Comparison of ENCODE assay signal across 27 cellular contexts in the genomic region with DNA sequence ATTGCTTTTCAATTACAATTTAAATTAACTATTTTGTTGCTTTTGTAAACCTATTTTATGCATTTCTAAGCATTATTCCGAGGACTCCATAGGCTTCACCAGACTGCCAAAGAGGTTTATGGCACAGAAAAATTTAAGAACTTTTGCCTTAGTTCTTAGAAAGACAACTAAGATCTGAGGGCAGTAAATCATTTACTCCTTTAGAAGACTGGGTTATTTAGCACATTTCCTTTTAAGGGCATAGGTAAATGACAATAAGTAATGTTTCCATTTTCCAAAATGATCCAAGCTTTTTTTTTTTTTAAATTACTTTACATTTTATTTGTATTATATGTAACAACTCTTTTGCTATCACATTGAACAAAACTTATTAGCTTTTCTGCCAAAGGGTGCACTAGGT. TPM values are rescaled to one million over a fixed set of nuclear protein-coding genes. Genes with fewer than 3 reads are reported as not detected.
DNase-seq lines count a peak whose midpoint lies in the region; ATAC-seq, FAIRE-seq and TF ChIP-seq lines count a peak whose summit lies in the region.
"Had no signal": no experiment of that assay in that cellular context is flagged by ENCODE, and none has a peak within 500 bp of the region (broad histone marks: within the 10 kb centered on the region; RNA-seq: fewer than 3 reads in every experiment).

No MANE protein-coding gene starts in this region.

- intact Hi-C loops in left ventricle myocardium inferior (cut with micrococcal nuclease) (no loop called here), heart right ventricle (cut with DNase I) (no loop called here), prostate gland (cut with DNase I) (no loop called here), Caco-2 (cut with micrococcal nuclease; ENCODE audit: unreplicated experiment) (no loop called here)

- H3K4me1 Mint-ChIP-seq in Caco-2 (ENCODE audit: low read depth, unreplicated experiment), result no peaks in the 10 kb centered on the region

- DNase-seq in left ventricle myocardium inferior (no peak), heart right ventricle (no peak), keratinocyte (ENCODE audit: low read depth, low spot score) (no peak), prostate gland (ENCODE audit: low spot score) (no peak), Caco-2 (no peak)
- DNase-seq: CD8-positive, alpha-beta memory T cell; H7; NCI-H1092; NCI-H1436; NCI-H187; NCI-H2081 treated with DMSO at 0.1 percent for 48 hours; NCI-H2171; NCI-H226; NCI-H510A; NCI-H69; OCI-M1; Peyer's patch; SIG-M5; SK-N-SH; SW 1271 had no signal

- no peaks in the 10 kb centered on the region for H3K36me3 ChIP-seq in left ventricle myocardium inferior
- H3K36me3 ChIP-seq in heart right ventricle, result no peaks in the 10 kb centered on the region
- H3K36me3 ChIP-seq in keratinocyte (ENCODE audit: control insufficient read depth in 2 of 2, extremely low read depth in 1 of 2, insufficient read depth in 2 of 2, low read length in 2 of 2), result no peaks in the 10 kb centered on the region
- H3K36me3 ChIP-seq in prostate gland, result no peaks in the 10 kb centered on the region
- H3K36me3 ChIP-seq in Caco-2 (ENCODE audit: control insufficient read depth, insufficient read depth, low read length), result no peaks in the 10 kb centered on the region
- H3K36me3 ChIP-seq: Peyer's patch had no signal

- 94 to 100% methylated on average over 1 of the region's 1 CpG for WGBS in heart right ventricle, 2 donors
- 90% methylated on average over 1 of the region's 1 CpG for WGBS in prostate gland

- H3K4me1 ChIP-seq in left ventricle myocardium inferior (peaks cover 12% of the 10 kb centered on the region), heart right ventricle (peaks cover 0 to 29% (median 0%) of the 10 kb centered on the region in 9 donors), keratinocyte (ENCODE audit: control insufficient read depth, extremely low read depth, insufficient read depth, low read length) (peaks cover 25% of the 10 kb centered on the region), prostate gland (replicated peaks) (no peaks in the 10 kb centered on the region), Caco-2 (0 out of 2 replicates have a peak, but pooled peaks cover 6% of the 10 kb centered on the region)
- H3K4me1 ChIP-seq: Peyer's patch had no signal

- no peaks in the 10 kb centered on the region for H3K36me3 Mint-ChIP-seq in Caco-2 (ENCODE audit: insufficient read depth, unreplicated experiment)
- H3K36me3 Mint-ChIP-seq: CD8-positive, alpha-beta memory T cell had no signal

- H3K27me3 Mint-ChIP-seq in Caco-2 (ENCODE audit: insufficient read depth, unreplicated experiment), result peaks cover 3% of the 10 kb centered on the region
- H3K27me3 Mint-ChIP-seq: B cell had no signal

- H3K9ac ChIP-seq in keratinocyte (ENCODE audit: control insufficient read depth, extremely low read depth, insufficient read depth, low read length), result no peak overlapping the region
- H3K9ac ChIP-seq: SK-N-SH had no signal

- H3K4me3 ChIP-seq in left ventricle myocardium inferior (no peak overlapping the region), heart right ventricle (no peak overlapping the region), keratinocyte (ENCODE audit: control insufficient read depth in 2 of 3, extremely low read depth in 1 of 3, insufficient read depth in 2 of 3, low read depth in 1 of 3, low read length in 3 of 3) (no peak overlapping the region), prostate gland (no peak overlapping the region), Caco-2 (ENCODE audit: low read depth, low read length) (no peak overlapping the region)
- H3K4me3 ChIP-seq: Peyer's patch had no signal

- CTCF ChIA-PET in Caco-2 (lab: Charles Lee), result no interaction called here

- H3K4me3 Mint-ChIP-seq in Caco-2 (ENCODE audit: unreplicated experiment), result no peak overlapping the region
- H3K4me3 Mint-ChIP-seq: B cell; CD8-positive, alpha-beta memory T cell had no signal

- no peak for TF ChIP-seq CTCF in left ventricle myocardium inferior (IDR thresholded peaks at IDR 0.05; ENCODE audit: borderline replicate concordance)
- TF ChIP-seq CTCF in heart right ventricle (IDR thresholded peaks at IDR 0.05), result no peak
- TF ChIP-seq CTCF in keratinocyte (optimal IDR thresholded peaks at IDR 0.05 in 1 of 3, IDR thresholded peaks at IDR 0.05 in 1 of 3, conservative IDR thresholded peaks at IDR 0.05 in 1 of 3; ENCODE audit: extremely low read depth in 1 of 3, insufficient read depth in 2 of 3, low read length in 3 of 3), result no peak
- TF ChIP-seq CTCF in prostate gland (IDR thresholded peaks at IDR 0.05), result no peak
- TF ChIP-seq CTCF in Caco-2 (IDR thresholded peaks at IDR 0.05; ENCODE audit: insufficient read depth in 1 of 2, low read depth in 1 of 2, low read length in 1 of 2, severe bottlenecking in 1 of 2, unreplicated experiment in 1 of 2), result no peak

- H4K20me1 ChIP-seq in keratinocyte (ENCODE audit: control insufficient read depth, extremely low read depth, insufficient read depth, low read length), result no peaks in the 10 kb centered on the region

- no peak for TF ChIP-seq POLR2A in prostate gland (IDR thresholded peaks at IDR 0.05)

- no peak overlapping the region for H2AFZ ChIP-seq in keratinocyte (ENCODE audit: control insufficient read depth, low read length)

- no peaks in the 10 kb centered on the region for H3K79me2 ChIP-seq in keratinocyte (ENCODE audit: control insufficient read depth, insufficient read depth, low read length)

- no TSS peak for BruUV-seq in Caco-2 (replicated peaks; lab: Mats Ljungman, UMichigan)

- H3K27me3 ChIP-seq in left ventricle myocardium inferior (ENCODE audit: low read depth) (no peaks in the 10 kb centered on the region), heart right ventricle (no peaks in the 10 kb centered on the region), keratinocyte (ENCODE audit: control insufficient read depth, extremely low read depth, insufficient read depth, low read length) (no peaks in the 10 kb centered on the region), prostate gland (replicated peaks; ENCODE audit: insufficient read depth) (no peaks in the 10 kb centered on the region), Caco-2 (replicated peaks; ENCODE audit: control insufficient read depth, insufficient read depth, low read length) (no peaks in the 10 kb centered on the region)
- H3K27me3 ChIP-seq: Peyer's patch had no signal

- no peak for FAIRE-seq in keratinocyte (lab: Jason Lieb, UNC)
- FAIRE-seq: G401.6 had no signal

- no peak for ATAC-seq in heart right ventricle
- ATAC-seq in HG03378 (IDR thresholded peaks at IDR 0.05; ENCODE audit: unreplicated experiment), result peak; percentile 30
- ATAC-seq in GM19023 (IDR thresholded peaks at IDR 0.05; ENCODE audit: unreplicated experiment), result no peak

- dilution Hi-C loops in keratinocyte (cut with MboI; ENCODE audit: extremely low pct_ligation_motif_present, low sequenced_read_pairs), result no loop called here

- POLR2A ChIA-PET in Caco-2 (lab: Charles Lee), result no interaction called here

- H3K9me3 Mint-ChIP-seq in Caco-2 (ENCODE audit: unreplicated experiment), result no peaks in the 10 kb centered on the region
- H3K9me3 Mint-ChIP-seq: CD8-positive, alpha-beta memory T cell had no signal

- peak overlapping the region; percentile 21 for H3K27ac ChIP-seq in left ventricle myocardium inferior (replicated peaks)
- no peak overlapping the region for H3K27ac ChIP-seq in heart right ventricle
- no peak overlapping the region for H3K27ac ChIP-seq in keratinocyte (ENCODE audit: control insufficient read depth, insufficient read depth, low read length)
- H3K27ac ChIP-seq in prostate gland, result no peak overlapping the region
- H3K27ac ChIP-seq: 22Rv1, C4-2B, Peyer's patch had no signal

- no peak overlapping the region for H3K27ac Mint-ChIP-seq in Caco-2 (ENCODE audit: unreplicated experiment)
- H3K27ac Mint-ChIP-seq: B cell; CD8-positive, alpha-beta memory T cell had no signal

- no peaks in the 10 kb centered on the region for H3K9me3 ChIP-seq in left ventricle myocardium inferior (replicated peaks)
- H3K9me3 ChIP-seq in heart right ventricle, result no peaks in the 10 kb centered on the region
- no peaks in the 10 kb centered on the region for H3K9me3 ChIP-seq in keratinocyte (ENCODE audit: control insufficient read depth, low read depth, low read length)
- no peaks in the 10 kb centered on the region for H3K9me3 ChIP-seq in prostate gland
- H3K9me3 ChIP-seq in Caco-2, result no peaks in the 10 kb centered on the region
- H3K9me3 ChIP-seq: Peyer's patch, SK-N-SH had no signal

- H3K9me1 ChIP-seq in keratinocyte (ENCODE audit: control insufficient read depth, extremely low read depth, insufficient read depth, low read length), result no peaks in the 10 kb centered on the region

- peak overlapping the region; percentile 81 for H3K4me2 ChIP-seq in keratinocyte (ENCODE audit: control insufficient read depth, extremely low read depth, insufficient read depth, low read depth, low read length)
- H3K4me2 ChIP-seq: SK-N-SH had no signal

RNA-seq across cellular contexts. Expression of gene STEAP4, which starts 15.0 kb away (rescaled TPM):
- 15.7 TPM for total RNA-seq in left ventricle myocardium inferior
- 10 to 100 TPM in 6 of 10 donors, 1 to 10 TPM in 4; 5.1 to 64.9 (median 12.5) TPM for total RNA-seq in heart right ventricle
- polyA plus RNA-seq in heart right ventricle, result 10 to 100 TPM; 13.1 to 15.0 TPM
- 0.52 to 5.8 TPM (median 2.0 TPM) in 3 replicates for polyA plus RNA-seq in keratinocyte
- polyA plus RNA-seq in keratinocyte (2011; ENCODE audit: low read depth), result 20.3 TPM
- polyA plus RNA-seq in keratinocyte (2011; cell fraction: cytosol; rRNA removed), result 0.43 and 0.77 TPM in 2 replicates
- 4.7 and 6.1 TPM in 2 replicates for polyA plus RNA-seq in keratinocyte (2011; cell fraction: nucleus; rRNA removed)
- polyA plus RNA-seq in keratinocyte (2012; ENCODE audit: low replicate concordance), result 0.39 and 13.3 TPM in 2 replicates
- polyA minus RNA-seq in keratinocyte, result 0.16 to 6.4 TPM (median 2.2 TPM) in 3 replicates
- 0.58 TPM for polyA minus RNA-seq in keratinocyte (2011; cell fraction: cytosol; rRNA and poly(A)+ RNA removed)
- 3.5 and 9.3 TPM in 2 replicates for polyA minus RNA-seq in keratinocyte (2011; cell fraction: nucleus; rRNA and poly(A)+ RNA removed)
- total RNA-seq in prostate gland, result 10 to 100 TPM; 39.6 to 40.1 TPM
- 0.05 TPM in 1 of 2 replicates, not detected in the other for total RNA-seq in Caco-2 (2022)
- total RNA-seq: B cell; CD8-positive, alpha-beta memory T cell; Daoy had no signal
- polyA plus RNA-seq: CD8-positive, alpha-beta memory T cell; SK-N-SH had no signal
